ENCODE assay signal across 12 cellular contexts in genomic region chr5:172410839-172411238, GRCh38. TPM values are rescaled to one million over a fixed set of nuclear protein-coding genes. Genes with fewer than 3 reads are reported as not detected.
DNase-seq lines count a peak whose midpoint lies in the region; ATAC-seq, FAIRE-seq and TF ChIP-seq lines count a peak whose summit lies in the region.
"Had no signal": no experiment of that assay in that cellular context is flagged by ENCODE, and none has a peak within 500 bp of the region (broad histone marks: within the 10 kb centered on the region; RNA-seq: fewer than 3 reads in every experiment).

No MANE protein-coding gene starts in this region.

- H3K4me3 ChIP-seq in adrenal gland: no peak overlapping the region
- no peak overlapping the region for H3K4me3 ChIP-seq in stomach

- TF ChIP-seq POLR2A in adrenal gland (IDR thresholded peaks at IDR 0.05) (no peak), stomach (IDR thresholded peaks at IDR 0.05) (no peak), GM12892 (IDR thresholded peaks at IDR 0.05; ENCODE audit: low read depth, low read length) (no peak)

- H3K36me3 ChIP-seq in adrenal gland (replicated peaks in 1 of 2) (peaks cover 0 to 9% of the 10 kb centered on the region in 2 donors), stomach (peaks cover 0 to 10% (median 4%) of the 10 kb centered on the region in 4 donors)

- H3K4me1 ChIP-seq in adrenal gland (replicated peaks in 1 of 2): peaks cover 48 to 80% of the 10 kb centered on the region in 2 donors
- H3K4me1 ChIP-seq in stomach: peaks cover 16 to 75% (median 43%) of the 10 kb centered on the region in 4 donors

- 22 to 47% (median 34%) methylated on average over 2 of the region's 2 CpGs for WGBS in adrenal gland, 4 donors
- 41 to 84% (median 60%) methylated on average over 2 of the region's 2 CpGs for WGBS in stomach, 5 donors

- H3K27me3 ChIP-seq in adrenal gland: no peaks in the 10 kb centered on the region
- no peaks in the 10 kb centered on the region for H3K27me3 ChIP-seq in stomach

- no peak for FAIRE-seq in GM12892 (lab: Jason Lieb, UNC)

- TF ChIP-seq EP300 in stomach (IDR thresholded peaks at IDR 0.05): no peak

- no peak for ATAC-seq in HG03469 (IDR thresholded peaks at IDR 0.05; ENCODE audit: unreplicated experiment)

- H3K27ac ChIP-seq in adrenal gland (peak overlapping the region; percentile 70 to 95 (median 89)), stomach (peak overlapping the region in 4 of 5 donors; percentile 80 to 94 (median 84))
- H3K27ac ChIP-seq: VCaP had no signal

- no peak for TF ChIP-seq CTCF in adrenal gland (IDR thresholded peaks at IDR 0.05)
- no peak for TF ChIP-seq CTCF in stomach (IDR thresholded peaks at IDR 0.05)

- intact Hi-C loops in adrenal gland (cut with DNase I) (no loop called here), stomach (cut with DNase I; ENCODE audit: low total_unique reads) (no loop called here)

- H3K9me3 ChIP-seq in adrenal gland (replicated peaks in 1 of 3): no peaks in the 10 kb centered on the region
- no peaks in the 10 kb centered on the region for H3K9me3 ChIP-seq in stomach

- DNase-seq in GM03348 (ENCODE audit: low spot score) (peak; percentile 43), adrenal gland (no peak), iris pigment epithelial cell (ENCODE audit: low read depth) (peak; percentile 68), stomach (no peak), HUDEP-2 (lab: John Stamatoyannopoulos, UW; ENCODE audit: unreplicated experiment in 76 of 76) (no peak), GM12892 (ENCODE audit: insufficient read length) (no peak)
- no peak for DNase-seq in stimulated activated CD4-positive, alpha-beta T cell treated with anti-CD3 and anti-CD28 coated beads, Interleukin-4, amount 100 ng/mL, for 4 hours
- DNase-seq: effector memory CD8-positive, alpha-beta T cell; NCI-H1105; stimulated activated CD4-positive, alpha-beta T cell treated with anti-CD3 and anti-CD28 coated beads, Interleukin-12 subunit alpha, Interleukin-12 subunit beta, amount 100 ng/mL, for 4 hours had no signal

RNA-seq across cellular contexts. Expression of gene SH3PXD2B, which starts 43.5 kb away (rescaled TPM):
- 100 to 1,000 TPM in 1 of 8 donors, 10 to 100 TPM in 7; 41.1 to 111 (median 64.7) TPM for total RNA-seq in adrenal gland
- polyA plus RNA-seq in adrenal gland: 10 to 100 TPM; 15.2 to 37.9 (median 28.4) TPM
- 10 to 100 TPM in 4 of 5 donors, 1 to 10 TPM in 1; 7.2 to 63.0 (median 35.1) TPM for total RNA-seq in stomach
- polyA plus RNA-seq in stomach: 10 to 100 TPM in 1 of 3 donors, 1 to 10 TPM in 2; 6.7 to 15.8 (median 7.4) TPM
- polyA plus RNA-seq in GM12892 (2012; ENCODE audit: missing spikeins): 0.95 TPM

Comparison
In these comparisons a context has a peak if more than half of its experiments do, and no peak if none do; other contexts are left out.
1. DNase-seq: peak in GM03348 (single experiment) and iris pigment epithelial cell (single experiment); none in adrenal gland (0 of 7), stomach (single experiment), HUDEP-2 (0 of 76), GM12892 (single experiment) and stimulated activated CD4-positive, alpha-beta T cell treated with anti-CD3 and anti-CD28 coated beads, Interleukin-4, amount 100 ng/mL, for 4 hours (0 of 2).